27 cellular contexts compared by ENCODE assay signal in genomic region chr4:54097152-54097551, GRCh38. TPM values are rescaled to one million over a fixed set of nuclear protein-coding genes. Genes with fewer than 3 reads are reported as not detected.
DNase-seq lines count a peak whose midpoint lies in the region; ATAC-seq, FAIRE-seq and TF ChIP-seq lines count a peak whose summit lies in the region.
"Had no signal": no experiment of that assay in that cellular context is flagged by ENCODE, and none has a peak within 500 bp of the region (broad histone marks: within the 10 kb centered on the region; RNA-seq: fewer than 3 reads in every experiment).

No MANE protein-coding gene starts in this region.

- FAIRE-seq in H1 (lab: Jason Lieb, UNC), result no peak
- FAIRE-seq: A549, D721Med, GM12891, GM18507, H54 had no signal

- peak overlapping the region in 1 of 2 experiments; percentile 98; a peak in 1 of 4 replicates for H3K4me2 ChIP-seq in H1 (ENCODE audit: insufficient read depth in 1 of 2, low read depth in 2 of 2, low read length in 2 of 2)
- H3K4me2 ChIP-seq: A549; BLaER1 treated with 17β-estradiol and CSF1 and Interleukin-3, amounts not matched to agents 10 nM and 100 nM had no signal

- H3K4me3 ChIP-seq in H1 (ENCODE audit: extremely low read depth in 1 of 4, insufficient read depth in 2 of 4, low read depth in 3 of 4, low read length in 4 of 4), result 0 out of 8 replicates have a peak overlapping the region, but pooled peaks of 1 of the 4 experiments have one; percentile 3
- H3K4me3 ChIP-seq: A549; BLaER1 treated with 17β-estradiol and CSF1 and Interleukin-3, amounts not matched to agents 10 nM and 100 nM; GM23248; HAP-1 had no signal

- no peak overlapping the region for H3K4ac ChIP-seq in H1 (replicated peaks; ENCODE audit: insufficient read length, low read depth, low read length)

- no peak overlapping the region for H4K91ac ChIP-seq in H1 (replicated peaks; ENCODE audit: insufficient read length, low read length)

- TF ChIP-seq RAD21 in H1 (IDR thresholded peaks at IDR 0.05 in 1 of 2, conservative IDR thresholded peaks at IDR 0.05 in 1 of 2; ENCODE audit: low read depth in 2 of 2, low read length in 2 of 2), result no peak

- H3K23me2 ChIP-seq in H1 (ENCODE audit: low read depth, low read length), result peaks cover 2% of the 10 kb centered on the region; the same call in 1 of the 2 replicates

- peaks cover 20% of the 10 kb centered on the region for H3K4me1 Mint-ChIP-seq in type B pancreatic cell (ENCODE audit: unreplicated experiment)
- peaks cover 52% of the 10 kb centered on the region for H3K4me1 Mint-ChIP-seq in activated T-cell treated with anti-CD3 and anti-CD28 coated beads, Interleukin-2, amount 50 U/mL, for 72 hours (ENCODE audit: low read depth)

- H4K5ac ChIP-seq in H1 (ENCODE audit: insufficient read length, low read depth, low read length), result no peak overlapping the region

- H3K27me3 ChIP-seq in H1 (replicated peaks in 1 of 4; ENCODE audit: control insufficient read depth in 3 of 4, extremely low read depth in 1 of 4, insufficient read depth in 3 of 4, low read length in 3 of 4), result peaks cover 76 to 100% (median 97%) of the 10 kb centered on the region in 4 experiments

- DNase-seq in NCI-H82 (lab: John Stamatoyannopoulos, UW) (peak; percentile 15), NCI-H82 treated with DMSO at 0.1 percent for 48 hours (lab: John Stamatoyannopoulos, UW; ENCODE audit: unreplicated experiment) (no peak), NCI-H524 (lab: John Stamatoyannopoulos, UW) (peak; percentile 28 to 61), H1 (ENCODE audit: low read depth in 1 of 2, low spot score in 2 of 2) (no peak), type B pancreatic cell (ENCODE audit: extremely low spot score, unreplicated experiment) (no peak)
- no peak for DNase-seq in activated T-cell treated with anti-CD3 and anti-CD28 coated beads, Interleukin-2, amount 50 U/mL, for 72 hours
- DNase-seq: 8988T; ACHN; AML-193; BE2C; CD4-positive, alpha-beta T cell; CD8-positive, alpha-beta memory T cell; DMS 273 treated with DMSO at 0.1 percent for 48 hours; DMS79; EL; GF-D8; GM23248; HFFc6 had no signal

- no peak overlapping the region for H2AK5ac ChIP-seq in H1 (ENCODE audit: low read depth, low read length)

- no peaks in the 10 kb centered on the region for H3K79me1 ChIP-seq in H1 (ENCODE audit: low read depth, low read length)

- H2BK5ac ChIP-seq in H1 (ENCODE audit: low read depth, low read length), result no peak overlapping the region

- H3K36me3 ChIP-seq in H1 (ENCODE audit: control insufficient read depth in 2 of 4, insufficient read depth in 4 of 4, low read length in 3 of 4), result peaks cover 0 to 7% (median 0%) of the 10 kb centered on the region in 4 experiments; a peak in 1 of 8 replicates
- H3K36me3 ChIP-seq: BE2C; BLaER1 treated with 17β-estradiol and CSF1 and Interleukin-3, amounts not matched to agents 10 nM and 100 nM; HAP-1 had no signal

- POLR2A ChIA-PET in H1 (lab: Charles Lee; ENCODE audit: partially characterized antibody), result interaction anchor here (0.9 to 1.6 kb wide), 3 partner anchors 10 to 134 kb away, joined by 3 to 16 read pairs (median 3); partner anchors contain the start of gene CHIC2

- H2BK120ac ChIP-seq in H1 (replicated peaks; ENCODE audit: low read depth, low read length), result no peak overlapping the region

- no peak overlapping the region for H2AFZ ChIP-seq in H1 (ENCODE audit: low read length)
- H2AFZ ChIP-seq: GM23248 had no signal

- peak overlapping the region; percentile 40; the same call in 1 of the 2 replicates for H2BK12ac ChIP-seq in H1 (ENCODE audit: low read depth, low read length)

- CTCF ChIA-PET in H1 (lab: Charles Lee; ENCODE audit: partially characterized antibody), result interaction anchor here (0.6 to 9.8 kb wide), 6 partner anchors 10 to 188 kb away, joined by 3 to 62 read pairs (median 4); no protein-coding TSS in a partner anchor

- no peak overlapping the region for H3K23ac ChIP-seq in H1 (ENCODE audit: insufficient read length)

- no peak for TF ChIP-seq CTCF in H1 (IDR thresholded peaks at IDR 0.05; ENCODE audit: control extremely low read depth in 1 of 3, insufficient read depth in 1 of 3, low read depth in 1 of 3, low read length in 3 of 3)
- TF ChIP-seq CTCF in type B pancreatic cell (conservative IDR thresholded peaks at IDR 0.05), result no peak

- H4K8ac ChIP-seq in H1 (ENCODE audit: extremely low read depth, insufficient read depth, low read length), result no peak overlapping the region

- H3K27ac ChIP-seq in H1 (ENCODE audit: low read depth, low read length), result no peak overlapping the region
- H3K27ac ChIP-seq: A549; BLaER1 treated with 17β-estradiol and CSF1 and Interleukin-3, amounts not matched to agents 10 nM and 100 nM; GM23248 had no signal

- H3K14ac ChIP-seq in H1 (ENCODE audit: insufficient read length), result no peak overlapping the region

- H3K9me3 ChIP-seq in H1 (ENCODE audit: insufficient read depth in 2 of 2, low read depth in 1 of 2, low read length in 1 of 2), result no peaks in the 10 kb centered on the region
- H3K9me3 ChIP-seq: A549, BE2C, HAP-1 had no signal

- ATAC-seq in activated T-cell treated with anti-CD3 and anti-CD28 coated beads, Interleukin-2, amount 50 U/mL, for 72 hours (replicated peaks in 1 of 2), result no peak
- ATAC-seq in GM19351 (IDR thresholded peaks at IDR 0.05; ENCODE audit: unreplicated experiment), result no peak
- ATAC-seq: A549 had no signal

- H4K20me1 ChIP-seq in H1 (replicated peaks in 1 of 2; ENCODE audit: control insufficient read depth in 1 of 2, insufficient read depth in 2 of 2, low read length in 2 of 2), result peaks cover 6% of the 10 kb centered on the region in 2 experiments

- H3K9me3 Mint-ChIP-seq in type B pancreatic cell, result no peaks in the 10 kb centered on the region
- H3K9me3 Mint-ChIP-seq in activated T-cell treated with anti-CD3 and anti-CD28 coated beads, Interleukin-2, amount 50 U/mL, for 72 hours, result no peaks in the 10 kb centered on the region
- H3K9me3 Mint-ChIP-seq: CD4-positive, alpha-beta T cell; CD8-positive, alpha-beta memory T cell; HFFc6 had no signal

- H3K79me2 ChIP-seq in H1 (ENCODE audit: control insufficient read depth in 1 of 2, insufficient read depth in 2 of 2, low read length in 2 of 2), result no peaks in the 10 kb centered on the region

- no peaks in the 10 kb centered on the region for H3K36me3 Mint-ChIP-seq in type B pancreatic cell
- H3K36me3 Mint-ChIP-seq in activated T-cell treated with anti-CD3 and anti-CD28 coated beads, Interleukin-2, amount 50 U/mL, for 72 hours (ENCODE audit: insufficient read depth in 2 of 2), result no peaks in the 10 kb centered on the region
- H3K36me3 Mint-ChIP-seq: CD8-positive, alpha-beta memory T cell had no signal

- no peak overlapping the region for H2BK15ac ChIP-seq in H1 (ENCODE audit: low read length)

- H3K4me3 Mint-ChIP-seq in type B pancreatic cell, result peak overlapping the region; percentile 6
- H3K4me3 Mint-ChIP-seq in activated T-cell treated with anti-CD3 and anti-CD28 coated beads, Interleukin-2, amount 50 U/mL, for 72 hours, result no peak overlapping the region
- H3K4me3 Mint-ChIP-seq: CD4-positive, alpha-beta T cell; CD8-positive, alpha-beta memory T cell; HFFc6 had no signal

- H3K27ac Mint-ChIP-seq in type B pancreatic cell, result no peak overlapping the region
- no peak overlapping the region for H3K27ac Mint-ChIP-seq in activated T-cell treated with anti-CD3 and anti-CD28 coated beads, Interleukin-2, amount 50 U/mL, for 72 hours
- H3K27ac Mint-ChIP-seq: CD14-positive monocyte; CD4-positive, alpha-beta T cell; CD8-positive, alpha-beta memory T cell; HFFc6 had no signal

- H3K18ac ChIP-seq in H1 (ENCODE audit: extremely low read depth, low read length), result no peak overlapping the region

- H3K4me1 ChIP-seq in H1 (replicated peaks in 1 of 4; ENCODE audit: control insufficient read depth in 3 of 4, insufficient read depth in 4 of 4, low read length in 3 of 4), result peaks cover 25 to 63% (median 37%) of the 10 kb centered on the region in 4 experiments
- H3K4me1 ChIP-seq: BE2C had no signal

- H2BK20ac ChIP-seq in H1 (ENCODE audit: low read length), result no peak overlapping the region

- H3K9ac ChIP-seq in H1 (replicated peaks in 1 of 4; ENCODE audit: extremely low read depth in 1 of 4, low read depth in 3 of 4, low read length in 3 of 4), result no peak overlapping the region
- H3K9ac ChIP-seq: BLaER1 treated with 17β-estradiol and CSF1 and Interleukin-3, amounts not matched to agents 10 nM and 100 nM; GM23248 had no signal

- H3K27me3 Mint-ChIP-seq in type B pancreatic cell, result peaks cover 96% of the 10 kb centered on the region
- peaks cover 88% of the 10 kb centered on the region for H3K27me3 Mint-ChIP-seq in activated T-cell treated with anti-CD3 and anti-CD28 coated beads, Interleukin-2, amount 50 U/mL, for 72 hours (ENCODE audit: low read depth)

- 68% methylated on average over 6 of the region's 6 CpGs; no CpG with 5 or more reads in 1 of the 2 experiments for WGBS in H1 (ENCODE audit: extremely low coverage in 1 of 2, insufficient coverage in 1 of 2, insufficient read length in 1 of 2, insufficient replicate concordance in 2 of 2, low coverage in 1 of 2, low lambda C conversion rate in 2 of 2, missing lambda C conversion rate in 1 of 2), 2 experiments

- no peak for TF ChIP-seq EP300 in H1 (IDR thresholded peaks at IDR 0.05; ENCODE audit: borderline replicate concordance in 1 of 2, low read depth in 2 of 2, low read length in 2 of 2)

- no peak for TF ChIP-seq POLR2A in H1 (IDR thresholded peaks at IDR 0.05; ENCODE audit: control extremely low read depth in 1 of 2, low read depth in 2 of 2, low read length in 2 of 2)

- H3K56ac ChIP-seq in H1 (replicated peaks; ENCODE audit: insufficient read length, low read depth, low read length), result no peak overlapping the region

RNA-seq across cellular contexts. Expression of gene GSX2, which starts 2.8 kb away (rescaled TPM):
- not detected in 2 replicates for total RNA-seq in H1 (2021; fragmentation: NEBNext Ultra II Directional; extraction: Animal tissue kit (Norgen Biotek cat#: 25700))
- polyA plus RNA-seq in H1 (2011; rRNA removed), result not detected in 2 replicates
- not detected for polyA plus RNA-seq in H1 (2011; cell fraction: cytosol; rRNA removed)
- not detected for polyA plus RNA-seq in H1 (2011; cell fraction: nucleus; rRNA removed)
- polyA plus RNA-seq in H1 (2012, experiment 1 of 2), result not detected in 4 replicates
- polyA plus RNA-seq in H1 (2012, experiment 2 of 2), result not detected
- not detected for polyA plus RNA-seq in H1 (2013, experiment 1 of 2)
- 0.09 TPM for polyA plus RNA-seq in H1 (2013, experiment 2 of 2)
- not detected in 2 replicates for polyA minus RNA-seq in H1 (2011; rRNA and poly(A)+ RNA removed)
- polyA minus RNA-seq in H1 (2011; cell fraction: cytosol; rRNA and poly(A)+ RNA removed), result not detected
- not detected for polyA minus RNA-seq in H1 (2011; cell fraction: nucleus; rRNA and poly(A)+ RNA removed)
- 5.6 TPM in 1 of 2 replicates, not detected in the other for total RNA-seq in type B pancreatic cell (ENCODE audit: low replicate concordance)
- total RNA-seq in activated T-cell treated with anti-CD3 and anti-CD28 coated beads, Interleukin-2, amount 50 U/mL, for 72 hours, result not detected
- total RNA-seq: CD4-positive, alpha-beta T cell; CD8-positive, alpha-beta memory T cell; GM23248; HFFc6 had no signal
- polyA plus RNA-seq: A549; CD14-positive monocyte; CD8-positive, alpha-beta memory T cell; GM23248 had no signal

RNA-seq across cellular contexts. Expression of gene CHIC2, which starts 32.7 kb away (rescaled TPM):
- 10.9 and 11.9 TPM in 2 replicates for total RNA-seq in H1 (2021; fragmentation: NEBNext Ultra II Directional; extraction: Animal tissue kit (Norgen Biotek cat#: 25700))
- 3.0 and 4.5 TPM in 2 replicates for polyA plus RNA-seq in H1 (2011; rRNA removed)
- polyA plus RNA-seq in H1 (2011; cell fraction: cytosol; rRNA removed), result 5.6 TPM
- polyA plus RNA-seq in H1 (2011; cell fraction: nucleus; rRNA removed), result 2.3 TPM
- polyA plus RNA-seq in H1 (2012, experiment 1 of 2), result 3.9 to 5.7 TPM (median 4.9 TPM) in 4 replicates
- 3.1 TPM for polyA plus RNA-seq in H1 (2012, experiment 2 of 2)
- 5.5 TPM for polyA plus RNA-seq in H1 (2013, experiment 1 of 2)
- polyA plus RNA-seq in H1 (2013, experiment 2 of 2), result 6.7 TPM
- 1.6 and 2.2 TPM in 2 replicates for polyA minus RNA-seq in H1 (2011; rRNA and poly(A)+ RNA removed)
- 9.0 TPM for polyA minus RNA-seq in H1 (2011; cell fraction: cytosol; rRNA and poly(A)+ RNA removed)
- polyA minus RNA-seq in H1 (2011; cell fraction: nucleus; rRNA and poly(A)+ RNA removed), result 8.7 TPM
- 16.5 and 22.2 TPM in 2 replicates for total RNA-seq in type B pancreatic cell (ENCODE audit: low replicate concordance)
- total RNA-seq in activated T-cell treated with anti-CD3 and anti-CD28 coated beads, Interleukin-2, amount 50 U/mL, for 72 hours, result 10 to 100 TPM; 22.9 to 31.1 TPM

Comparison
In these comparisons a context has a peak if more than half of its experiments do, and no peak if none do; other contexts are left out.
1. DNase-seq: peak in NCI-H82 (single experiment) and NCI-H524 (2 of 2); none in NCI-H82 treated with DMSO at 0.1 percent for 48 hours (single experiment), H1 (0 of 2), type B pancreatic cell (single experiment) and activated T-cell treated with anti-CD3 and anti-CD28 coated beads, Interleukin-2, amount 50 U/mL, for 72 hours (0 of 2).